In the genomic region with DNA sequence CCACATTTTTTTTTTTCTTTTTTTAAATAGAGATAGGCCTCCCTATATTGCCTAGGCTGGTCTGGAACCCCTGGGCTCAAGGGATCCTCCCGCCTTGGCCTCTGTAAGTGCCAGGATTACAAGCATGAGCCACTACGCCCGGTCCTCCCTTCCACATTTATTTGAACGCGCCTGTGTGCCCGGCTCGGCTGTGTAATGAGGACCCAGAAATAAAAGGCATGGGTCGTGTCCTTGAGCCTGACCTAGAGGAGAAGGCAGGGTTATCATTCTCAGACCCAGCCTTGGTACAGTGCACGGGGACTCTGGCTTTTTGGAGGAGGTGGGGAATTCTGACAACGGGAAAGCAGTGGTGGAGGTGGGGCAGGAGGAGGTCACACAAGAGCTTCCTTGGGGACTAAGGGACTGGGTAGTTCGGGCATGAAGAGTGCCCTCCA, we compare ENCODE assay signal across 8 cellular contexts. TPM values are rescaled to one million over a fixed set of nuclear protein-coding genes. Genes with fewer than 3 reads are reported as not detected.
DNase-seq lines count a peak whose midpoint lies in the region; ATAC-seq and TF ChIP-seq lines count a peak whose summit lies in the region.

No MANE protein-coding gene starts in this region.

- H3K4me3 ChIP-seq in HUES64 (ENCODE audit: low read length), result peak overlapping the region; percentile 93
- peak overlapping the region; percentile 92 for H3K4me3 ChIP-seq in kidney epithelial cell (ENCODE audit: low read depth, low read length)
- peak overlapping the region in 3 of 4 donors; percentile 61 to 70 (median 68) for H3K4me3 ChIP-seq in transverse colon

- H3K4me1 ChIP-seq in HUES64 (ENCODE audit: insufficient read depth, low read length) (peaks cover 10% of the 10 kb centered on the region), transverse colon (peaks cover 0 to 11% (median 8%) of the 10 kb centered on the region in 4 donors)

- H3K9ac ChIP-seq in HUES64 (ENCODE audit: low read depth, low read length), result peak overlapping the region; percentile 93

- DNase-seq in COLO668 (lab: John Stamatoyannopoulos, UW; ENCODE audit: unreplicated experiment) (peak; percentile 24), kidney epithelial cell (ENCODE audit: low read depth) (no peak), transverse colon (no peak), sciatic nerve (ENCODE audit: low spot score) (no peak)
- DNase-seq in activated T-cell treated with anti-CD3 and anti-CD28 coated beads, Interleukin-2, amount 50 U/mL, for 48 hours, result peak; percentile 33 to 38

- in situ Hi-C loops in transverse colon (cut with MboI; ENCODE audit: low pct_ligation_motif_present in 1 of 4, low pct_unique_long_range_greater_than_20kb in 1 of 4, low sequenced_read_pairs in 3 of 4), result no loop called here

- H3K27ac ChIP-seq in HUES64 (ENCODE audit: low read depth, low read length), result no peak overlapping the region; the same call in 1 of the 2 replicates
- H3K27ac ChIP-seq in transverse colon, result peak overlapping the region in 1 of 4 donors; percentile 12

- WGBS in HUES64, result 2% methylated on average over 11 of the region's 11 CpGs
- WGBS in transverse colon (ENCODE audit: low coverage in 1 of 2), 2 donors, result 0 to 1% methylated on average over 6 to 11 of the region's 11 CpGs

- TF ChIP-seq POLR2A in transverse colon (IDR thresholded peaks at IDR 0.05), result no peak

- no peak for ATAC-seq in HG03571 (IDR thresholded peaks at IDR 0.05; ENCODE audit: unreplicated experiment)
- ATAC-seq in GM18907 (IDR thresholded peaks at IDR 0.05; ENCODE audit: unreplicated experiment), result no peak
- no peak for ATAC-seq in sciatic nerve

- intact Hi-C loops in transverse colon (cut with DNase I; ENCODE audit: low total_unique reads), result no loop called here
- intact Hi-C loops in sciatic nerve (cut with DNase I), result no loop called here

- H3K36me3 ChIP-seq in HUES64 (ENCODE audit: insufficient read depth, low read length) (peaks cover 5% of the 10 kb centered on the region; the same call in 1 of the 2 replicates), kidney epithelial cell (ENCODE audit: control insufficient read depth, insufficient read depth, low read length) (no peaks in the 10 kb centered on the region), transverse colon (no peaks in the 10 kb centered on the region)

- H3K27me3 ChIP-seq in HUES64 (ENCODE audit: insufficient read depth, low read length), result no peaks in the 10 kb centered on the region
- H3K27me3 ChIP-seq in kidney epithelial cell (ENCODE audit: control insufficient read depth, insufficient read depth, low read length), result no peaks in the 10 kb centered on the region
- H3K27me3 ChIP-seq in transverse colon, result no peaks in the 10 kb centered on the region

- no peak for TF ChIP-seq CTCF in kidney epithelial cell (IDR thresholded peaks at IDR 0.05; ENCODE audit: insufficient read depth, low read length, poor library complexity, severe bottlenecking)
- no peak for TF ChIP-seq CTCF in transverse colon (IDR thresholded peaks at IDR 0.05)

- H3K9me3 ChIP-seq in HUES64 (ENCODE audit: insufficient read depth, low read depth, low read length) (no peaks in the 10 kb centered on the region), transverse colon (no peaks in the 10 kb centered on the region)

- TF ChIP-seq EP300 in transverse colon (IDR thresholded peaks at IDR 0.05; ENCODE audit: low read depth), result no peak

RNA-seq across cellular contexts. Expression of gene CENPF, which starts 0.8 kb away (rescaled TPM):
- 55.0 TPM for polyA plus RNA-seq in HUES64 (2013, experiment 1 of 2)
- 89.4 TPM for polyA plus RNA-seq in HUES64 (2013, experiment 2 of 2)
- 20.2 and 20.6 TPM in 2 replicates for total RNA-seq in kidney epithelial cell
- total RNA-seq in transverse colon, result 10 to 100 TPM in 1 of 4 donors, 1 to 10 TPM in 3; 1.5 to 49.8 (median 3.4) TPM
- 1.7 TPM for total RNA-seq in sciatic nerve

RNA-seq across cellular contexts. Expression of gene PTPN14, which starts 52.4 kb away (rescaled TPM):
- 22.5 TPM for polyA plus RNA-seq in HUES64 (2013, experiment 1 of 2)
- 25.4 TPM for polyA plus RNA-seq in HUES64 (2013, experiment 2 of 2)
- total RNA-seq in kidney epithelial cell (30.7 and 37.4 TPM in 2 replicates), transverse colon (1 to 10 TPM; 4.5 to 9.7 (median 7.1) TPM), sciatic nerve (85.9 TPM)

Comparison
In these comparisons a context has a peak if more than half of its experiments do, and no peak if none do; other contexts are left out.
1. DNase-seq: peak in COLO668 (single experiment) and activated T-cell treated with anti-CD3 and anti-CD28 coated beads, Interleukin-2, amount 50 U/mL, for 48 hours (2 of 2); none in kidney epithelial cell (single experiment), transverse colon (single experiment) and sciatic nerve (single experiment).
2. Peak in every context shown above with its lines, with median percentiles within 50 percentile points of each other: H3K4me3 ChIP-seq.